In genomic region chr4:156738756-156739155, GRCh38 we compare ENCODE assay signal across 31 cellular contexts.
"Had no signal": no experiment of that assay in that cellular context is flagged by ENCODE, and none has a peak within 500 bp of the region (broad histone marks: within the 10 kb centered on the region; RNA-seq: fewer than 3 reads in every experiment).

No MANE protein-coding gene starts in this region.

- ATAC-seq: left colon; natural killer cell; right cardiac atrium; sciatic nerve; stimulated activated naive B cell treated with anti-CD40 and anti-IgM and Interleukin-4, amounts not matched to agents 10 μg/mL and 1 μg/mL and 100 μg/mL, for 72 hours; stimulated activated naive CD8-positive, alpha-beta T cell treated with anti-CD3 and anti-CD28 coated beads, Interleukin-15, Interleukin-2, amounts not matched to agents 100 U/mL and 50 U/mL, for 24 hours; upper lobe of right lung had no signal

- H3K4me1 Mint-ChIP-seq: immature natural killer cell; naive B cell; natural killer cell; stimulated activated naive B cell treated with anti-CD40 and anti-IgM and Interleukin-4, amounts not matched to agents 10 μg/mL and 1 μg/mL and 100 μg/mL, for 72 hours had no signal

- H3K27me3 Mint-ChIP-seq: stimulated activated naive B cell treated with anti-CD40 and anti-IgM and Interleukin-4, amounts not matched to agents 10 μg/mL and 1 μg/mL and 100 μg/mL, for 72 hours had no signal

- H3K9me3 ChIP-seq: neutrophil, testis, thyroid gland, transverse colon, upper lobe of right lung had no signal

- H3K27me3 ChIP-seq: neural progenitor cell, neutrophil, stomach, testis, thyroid gland, transverse colon, upper lobe of right lung had no signal

- H3K4me1 ChIP-seq: left ventricle myocardium inferior, neural progenitor cell, stomach, testis, thyroid gland, transverse colon, upper lobe of right lung had no signal

- H3K4me3 Mint-ChIP-seq: immature natural killer cell; mesothelial cell of epicardium; naive B cell; natural killer cell; nephron progenitor cell; neural progenitor cell; stimulated activated naive B cell treated with anti-CD40 and anti-IgM and Interleukin-4, amounts not matched to agents 10 μg/mL and 1 μg/mL and 100 μg/mL, for 72 hours had no signal

- H3K36me3 ChIP-seq: left ventricle myocardium inferior, neural progenitor cell, neutrophil, stomach, thyroid gland, transverse colon, upper lobe of right lung had no signal

- H3K27ac ChIP-seq: left ventricle myocardium inferior, neural progenitor cell, neutrophil, parathyroid adenoma, skin epidermis, stomach, testis, thyroid gland, transverse colon, upper lobe of right lung had no signal

- H3K27ac Mint-ChIP-seq: immature natural killer cell; mesothelial cell of epicardium; naive B cell; natural killer cell; nephron progenitor cell; neural progenitor cell; stimulated activated naive B cell treated with anti-CD40 and anti-IgM and Interleukin-4, amounts not matched to agents 10 μg/mL and 1 μg/mL and 100 μg/mL, for 72 hours had no signal

- FAIRE-seq: islet of Langerhans, kidney, urothelium cell line had no signal

- H3K36me3 Mint-ChIP-seq: naive B cell; natural killer cell; stimulated activated naive B cell treated with anti-CD40 and anti-IgM and Interleukin-4, amounts not matched to agents 10 μg/mL and 1 μg/mL and 100 μg/mL, for 72 hours had no signal

- H3K4me3 ChIP-seq: left ventricle myocardium inferior, lung, neural progenitor cell, skin epidermis, stomach, testis, thyroid gland, transverse colon, upper lobe of right lung had no signal

- DNase-seq: hypothalamus; immature natural killer cell; kidney; left colon; left ventricle myocardium inferior; mesendoderm; naive B cell; natural killer cell; nephron progenitor cell; occipital lobe; right cardiac atrium; stimulated activated CD4-positive, alpha-beta T cell treated with anti-CD3 and anti-CD28 coated beads, Interleukin-12 subunit alpha, Interleukin-12 subunit beta, amount 100 ng/mL, for 4 hours; stimulated activated CD4-positive, alpha-beta T cell treated with anti-CD3 and anti-CD28 coated beads, Interleukin-15, amount 100 ng/mL, for 24 hours; stimulated activated CD4-positive, alpha-beta T cell treated with anti-CD3 and anti-CD28 coated beads, Interleukin-2, amount 100 ng/mL, for 24 hours; stimulated activated CD4-positive, alpha-beta T cell treated with anti-CD3 and anti-CD28 coated beads, Interleukin-4, amount 100 ng/mL, for 1 hour; stimulated activated naive B cell treated with anti-CD40 and anti-IgM and Interleukin-4, amounts not matched to agents 10 μg/mL and 1 μg/mL and 100 μg/mL, for 72 hours; stimulated activated naive CD8-positive, alpha-beta T cell treated with anti-CD3 and anti-CD28 coated beads, Interleukin-15, Interleukin-2, amounts not matched to agents 100 U/mL and 50 U/mL, for 24 hours; stomach; testis; thyroid gland; transverse colon; upper lobe of right lung had no signal
